Comparison of ENCODE assay signal across 29 cellular contexts in genomic region chr20:10616212-10616611, GRCh38.
"Had no signal": no experiment of that assay in that cellular context is flagged by ENCODE, and none has a peak within 500 bp of the region (broad histone marks: within the 10 kb centered on the region; RNA-seq: fewer than 3 reads in every experiment).

No MANE protein-coding gene starts in this region.

- H3K27me3 ChIP-seq: ovary, right lobe of liver, sigmoid colon, suprapubic skin, thyroid gland, tibial nerve, upper lobe of left lung, vagina had no signal

- H3K4me3 ChIP-seq: ovary, psoas muscle, right lobe of liver, sigmoid colon, suprapubic skin, thoracic aorta, thyroid gland, tibial nerve, upper lobe of left lung, vagina had no signal

- H3K36me3 ChIP-seq: ovary, right lobe of liver, sigmoid colon, suprapubic skin, thoracic aorta, thyroid gland, upper lobe of left lung, vagina had no signal

- H2AFZ ChIP-seq: parathyroid adenoma had no signal

- ATAC-seq: naive thymus-derived CD8-positive, alpha-beta T cell; natural killer cell treated with Interleukin-12 subunit alpha and Interleukin-12 subunit beta and Interleukin-15 and Interleukin-18, amount 100 ng/mL, for 72 hours; psoas muscle; right cardiac atrium; right lobe of liver; stimulated activated memory B cell treated with anti-CD40 and anti-IgM and Interleukin-4, amounts not matched to agents 10 μg/mL and 1 μg/mL and 100 μg/mL, for 72 hours; stimulated activated naive CD8-positive, alpha-beta T cell treated with anti-CD3 and anti-CD28 coated beads, Interleukin-15, amount 100 ng/mL, for 72 hours; stimulated activated naive CD8-positive, alpha-beta T cell treated with anti-CD3 and anti-CD28 coated beads, Interleukin-15, Interleukin-2, amounts not matched to agents 100 U/mL and 50 U/mL, for 24 hours had no signal

- H3K4me1 ChIP-seq: right lobe of liver, upper lobe of left lung had no signal

- H3K9me3 ChIP-seq: ovary, psoas muscle, right lobe of liver, sigmoid colon, suprapubic skin, thoracic aorta, thyroid gland, tibial nerve, upper lobe of left lung, vagina had no signal

- DNase-seq: naive thymus-derived CD8-positive, alpha-beta T cell; nephron progenitor cell; occipital lobe; ovary; posterior cingulate gyrus; psoas muscle; right cardiac atrium; right lobe of liver; sigmoid colon; small intestine; stimulated activated CD4-positive, alpha-beta T cell treated with anti-CD3 and anti-CD28 coated beads, Interleukin-1b, Interleukin-23, amount 100 ng/mL, for 48 hours; stimulated activated CD4-positive, alpha-beta T cell treated with anti-CD3 and anti-CD28 coated beads, Interleukin-4, amount 100 ng/mL, for 1 hour; stimulated activated CD4-positive, alpha-beta T cell treated with anti-CD3 and anti-CD28 coated beads, Interleukin-4, amount 100 ng/mL, for 4 hours; stimulated activated CD8-positive, alpha-beta memory T cell treated with anti-CD3 and anti-CD28 coated beads, Interleukin-4, amount 100 ng/mL, for 48 hours; stimulated activated naive CD4-positive, alpha-beta T cell; stimulated activated naive CD8-positive, alpha-beta T cell treated with anti-CD3 and anti-CD28 coated beads, Interleukin-15, amount 100 ng/mL, for 72 hours; stimulated activated naive CD8-positive, alpha-beta T cell treated with anti-CD3 and anti-CD28 coated beads, Interleukin-15, Interleukin-2, amounts not matched to agents 100 U/mL and 50 U/mL, for 24 hours; substantia nigra; thyroid gland; trophoblast cell; upper lobe of left lung had no signal

- FAIRE-seq: small intestine, urothelium cell line had no signal

- H3K27ac ChIP-seq: ovary, parathyroid adenoma, psoas muscle, right lobe of liver, sigmoid colon, suprapubic skin, thoracic aorta, thyroid gland, tibial nerve, upper lobe of left lung, vagina had no signal

- H3K9ac ChIP-seq: parathyroid adenoma had no signal
